20 cellular contexts compared by ENCODE assay signal in the genomic region with DNA sequence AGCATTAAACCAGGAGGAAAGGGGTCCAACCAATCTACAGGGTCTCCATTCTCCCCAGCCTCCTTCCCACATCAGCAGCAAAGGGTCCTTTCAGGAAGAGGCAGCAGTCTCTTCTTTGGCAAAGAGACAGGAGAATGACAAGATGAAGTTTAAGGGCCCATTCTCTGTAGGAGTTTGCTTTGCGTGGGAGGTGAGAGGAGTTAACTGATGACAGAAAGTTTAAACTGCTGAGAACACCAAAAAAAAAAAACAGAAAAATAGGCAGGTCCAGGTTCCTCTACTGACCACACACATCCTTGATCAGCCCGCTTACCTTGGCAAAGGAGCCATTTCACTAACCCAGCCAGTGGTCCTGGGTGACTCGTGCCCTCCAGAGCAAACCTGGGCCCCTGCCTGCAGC. TPM values are rescaled to one million over a fixed set of nuclear protein-coding genes. Genes with fewer than 3 reads are reported as not detected.
A peak's percentile ranks its signal among the peaks of the same experiment; 100 is the strongest.
DNase-seq lines count a peak whose midpoint lies in the region; ATAC-seq and TF ChIP-seq lines count a peak whose summit lies in the region.
"Had no signal": no experiment of that assay in that cellular context is flagged by ENCODE, and none has a peak within 500 bp of the region (broad histone marks: within the 10 kb centered on the region; RNA-seq: fewer than 3 reads in every experiment).

No MANE protein-coding gene starts in this region.

- no peak overlapping the region for H2BK15ac ChIP-seq in neuronal stem cell (ENCODE audit: low read length)

- H3K18ac ChIP-seq in neuronal stem cell (ENCODE audit: low read length), result no peak overlapping the region

- H3K23ac ChIP-seq in neuronal stem cell (ENCODE audit: low read depth, low read length, poor library complexity), result no peak overlapping the region

- TF ChIP-seq POLR2A in testis (IDR thresholded peaks at IDR 0.05), result no peak

- H3K79me1 ChIP-seq in neuronal stem cell (ENCODE audit: low read depth, low read length), result no peaks in the 10 kb centered on the region

- H3K36me3 ChIP-seq in Loucy (ENCODE audit: insufficient read depth, low read length) (no peaks in the 10 kb centered on the region), neuronal stem cell (replicated peaks in 1 of 2; ENCODE audit: control insufficient read depth in 2 of 2, insufficient read depth in 2 of 2, low read length in 2 of 2) (no peaks in the 10 kb centered on the region), testis (ENCODE audit: low read depth, missing control alignments) (no peaks in the 10 kb centered on the region)

- peaks cover 12% of the 10 kb centered on the region; the same call in 1 of the 2 replicates for H3F3A ChIP-seq in Loucy (ENCODE audit: low read depth)

- peak overlapping the region; percentile 48 for H4K91ac ChIP-seq in neuronal stem cell (ENCODE audit: low read depth, low read length, poor library complexity)

- H2BK120ac ChIP-seq in neuronal stem cell (ENCODE audit: low read depth, low read length), result no peak overlapping the region

- peaks cover 2% of the 10 kb centered on the region; the same call in 1 of the 2 replicates for H3K79me2 ChIP-seq in Loucy (ENCODE audit: insufficient read depth, low read length)

- no peaks in the 10 kb centered on the region for H4K20me1 ChIP-seq in Loucy (ENCODE audit: insufficient read depth, low read length, poor library complexity, severe bottlenecking)

- no peak overlapping the region for H4K8ac ChIP-seq in neuronal stem cell (ENCODE audit: low read depth, low read length)

- no peak overlapping the region for H2AFZ ChIP-seq in Loucy (ENCODE audit: low read length)
- no peak overlapping the region for H2AFZ ChIP-seq in neuronal stem cell (ENCODE audit: low read length)
- H2AFZ ChIP-seq: GM23248 had no signal

- H3K4me1 ChIP-seq in Loucy (ENCODE audit: insufficient read depth, low read length, poor library complexity, severe bottlenecking) (peaks cover 85% of the 10 kb centered on the region), neuronal stem cell (ENCODE audit: control insufficient read depth in 2 of 2, insufficient read depth in 1 of 2, low read depth in 1 of 2, low read length in 2 of 2) (peaks cover 0 to 2% of the 10 kb centered on the region in 2 donors), testis (no peaks in the 10 kb centered on the region)

- intact Hi-C loops in testis (cut with DNase I; ENCODE audit: low total_unique reads), result no loop called here

- no peaks in the 10 kb centered on the region for H3K9me2 ChIP-seq in Loucy (replicated peaks; ENCODE audit: low read depth, low read length)

- no peak for ATAC-seq in GM21723 (IDR thresholded peaks at IDR 0.05; ENCODE audit: unreplicated experiment)

- peak overlapping the region; percentile 11 for H3K27ac ChIP-seq in angular gyrus (ENCODE audit: low read depth, low read length)
- H3K27ac ChIP-seq in neuronal stem cell (replicated peaks; ENCODE audit: low read length), result no peak overlapping the region
- H3K27ac ChIP-seq in testis, result no peak overlapping the region
- H3K27ac ChIP-seq: GM23248 had no signal

- TF ChIP-seq CTCF in Loucy (conservative IDR thresholded peaks at IDR 0.05; ENCODE audit: low read length) (no peak), testis (IDR thresholded peaks at IDR 0.05) (no peak)

- no peak overlapping the region for H3K4ac ChIP-seq in neuronal stem cell (ENCODE audit: low read length)

- no CpG with 5 or more reads among the region's 3 CpGs for WGBS in neuronal stem cell (ENCODE audit: extremely low coverage in 2 of 2, insufficient read length in 2 of 2, insufficient replicate concordance in 1 of 2), 2 donors
- 82 to 89% methylated on average over 3 of the region's 3 CpGs for WGBS in testis, 2 donors

- no peak overlapping the region for H2BK5ac ChIP-seq in neuronal stem cell (ENCODE audit: low read length)

- H3K4me2 ChIP-seq in Loucy (ENCODE audit: low read depth, low read length, poor library complexity, severe bottlenecking), result peak overlapping the region; percentile 71
- H3K4me2 ChIP-seq in neuronal stem cell (ENCODE audit: insufficient read depth, low read length, poor library complexity, severe bottlenecking), result no peak overlapping the region

- no peaks in the 10 kb centered on the region for H3K9me3 ChIP-seq in Loucy (ENCODE audit: insufficient read depth, low read depth, low read length)
- no peaks in the 10 kb centered on the region for H3K9me3 ChIP-seq in neuronal stem cell (replicated peaks in 1 of 2; ENCODE audit: control insufficient read depth in 2 of 2, insufficient read depth in 1 of 2, low read depth in 1 of 2, low read length in 2 of 2)
- no peaks in the 10 kb centered on the region for H3K9me3 ChIP-seq in testis

- H2AK5ac ChIP-seq in neuronal stem cell (ENCODE audit: low read depth, low read length), result no peak overlapping the region

- peak overlapping the region; percentile 73 for H3K9ac ChIP-seq in Loucy (ENCODE audit: low read depth, low read length, poor library complexity, severe bottlenecking)
- H3K9ac ChIP-seq in neuronal stem cell (ENCODE audit: low read depth, low read length, poor library complexity), result no peak overlapping the region
- H3K9ac ChIP-seq: GM23248 had no signal

- H3K14ac ChIP-seq in neuronal stem cell (ENCODE audit: low read length), result no peak overlapping the region

- H3K27me3 ChIP-seq in Loucy (ENCODE audit: insufficient read depth, low read length, poor library complexity, severe bottlenecking) (no peaks in the 10 kb centered on the region), neuronal stem cell (ENCODE audit: control insufficient read depth in 3 of 3, insufficient read depth in 3 of 3, low read depth in 1 of 3, low read length in 3 of 3) (peaks cover 0 to 28% (median 0%) of the 10 kb centered on the region in 3 experiments), testis (no peaks in the 10 kb centered on the region)

- no peak overlapping the region for H2BK12ac ChIP-seq in neuronal stem cell (ENCODE audit: low read length)

- peak; percentile 38 for DNase-seq in kidney glomerular epithelial cell (lab: John Stamatoyannopoulos, UW)
- DNase-seq in neuronal stem cell (ENCODE audit: low spot score), result no peak
- no peak for DNase-seq in NCI-H1694 (lab: John Stamatoyannopoulos, UW)
- no peak for DNase-seq in T-helper 1 cell
- no peak for DNase-seq in testis
- DNase-seq: C1 segment of cervical spinal cord; Calu3; CD4-positive, alpha-beta memory T cell; COR-L47; DND-41; GM23248; HCEC 1CT had no signal

- H3K4me3 ChIP-seq in Loucy (ENCODE audit: low read length, poor library complexity, severe bottlenecking) (no peak overlapping the region), neuronal stem cell (ENCODE audit: low read length in 2 of 2) (no peak overlapping the region), testis (no peak overlapping the region)
- H3K4me3 ChIP-seq: GM23248 had no signal

RNA-seq across cellular contexts. Expression of a gene that starts 5.7 kb away (rescaled TPM):
- 0.08 TPM for polyA plus RNA-seq in neuronal stem cell (2013, experiment 1 of 2)
- polyA plus RNA-seq in neuronal stem cell (2013, experiment 2 of 2), result 0.07 TPM
- 10 to 100 TPM in 1 of 2 donors, 1 to 10 TPM in 1; 3.5 to 12.5 TPM for total RNA-seq in testis
- 4.7 TPM for polyA plus RNA-seq in testis (ENCODE audit: insufficient read depth, low read depth, low replicate concordance)
- total RNA-seq: A172, A673, GM23248, H1, H7 had no signal
- polyA plus RNA-seq: BJ, GM23248 had no signal

RNA-seq across cellular contexts. Expression of a gene that starts 43.0 kb away (rescaled TPM):
- 0.18 TPM for polyA plus RNA-seq in neuronal stem cell (2013, experiment 1 of 2)
- polyA plus RNA-seq in neuronal stem cell (2013, experiment 2 of 2), result 0.22 TPM
- total RNA-seq in testis, result 10 to 100 TPM in 1 of 2 donors, 1 to 10 TPM in 1; 3.8 to 12.5 TPM
- 6.4 TPM for polyA plus RNA-seq in testis (ENCODE audit: insufficient read depth, low read depth, low replicate concordance)
- total RNA-seq: A673, GM23248 had no signal
- polyA plus RNA-seq: BJ; CD4-positive, alpha-beta memory T cell; GM23248 had no signal
